In genomic region chr22:42844756-42845155, GRCh38 we compare ENCODE assay signal across 15 cellular contexts. TPM values are rescaled to one million over a fixed set of nuclear protein-coding genes. Genes with fewer than 3 reads are reported as not detected.
A peak's percentile ranks its signal among the peaks of the same experiment; 100 is the strongest.
DNase-seq lines count a peak whose midpoint lies in the region; ATAC-seq and TF ChIP-seq lines count a peak whose summit lies in the region.
"Had no signal": no experiment of that assay in that cellular context is flagged by ENCODE, and none has a peak within 500 bp of the region (broad histone marks: within the 10 kb centered on the region; RNA-seq: fewer than 3 reads in every experiment).

No MANE protein-coding gene starts in this region.

- no peaks in the 10 kb centered on the region for H3K27me3 Mint-ChIP-seq in activated T-helper 1 cell treated with anti-CD3 and anti-CD28 coated beads, Interleukin-12 subunit alpha, Interleukin-12 subunit beta, Interleukin-2, Interleukin-4 antibody, amounts not matched to agents 30 ng/mL and 10 ng/mL and 1 ng/mL, durations not matched to agents 14 hours and 24 hours and 36 hours (ENCODE audit: insufficient read depth)
- H3K27me3 Mint-ChIP-seq: effector memory CD8-positive, alpha-beta T cell; memory B cell had no signal

- H3K9me3 ChIP-seq in mucosa of descending colon, result no peaks in the 10 kb centered on the region
- H3K9me3 ChIP-seq: SK-N-SH had no signal

- DNase-seq in LNCaP clone FGC (ENCODE audit: low read depth), result peak; percentile 87
- peak; percentile 30 to 48 for DNase-seq in cardiac fibroblast (ENCODE audit: low read depth in 2 of 2)
- DNase-seq in mucosa of descending colon, result no peak
- DNase-seq in RPMI8226, result no peak
- no peak for DNase-seq in activated T-helper 1 cell treated with anti-CD3 and anti-CD28 coated beads, Interleukin-12 subunit alpha, Interleukin-12 subunit beta, Interleukin-2, Interleukin-4 antibody, amounts not matched to agents 30 ng/mL and 10 ng/mL and 1 ng/mL, durations not matched to agents 14 hours and 24 hours and 36 hours (ENCODE audit: low spot score)
- DNase-seq: effector memory CD8-positive, alpha-beta T cell; NCI-H2081; occipital lobe; SK-N-SH had no signal

- H3K36me3 ChIP-seq in mucosa of descending colon (ENCODE audit: low read depth), result no peaks in the 10 kb centered on the region

- peaks cover 42% of the 10 kb centered on the region for H3K36me3 Mint-ChIP-seq in activated T-helper 1 cell treated with anti-CD3 and anti-CD28 coated beads, Interleukin-12 subunit alpha, Interleukin-12 subunit beta, Interleukin-2, Interleukin-4 antibody, amounts not matched to agents 30 ng/mL and 10 ng/mL and 1 ng/mL, durations not matched to agents 14 hours and 24 hours and 36 hours (ENCODE audit: low read depth)

- peak overlapping the region; percentile 79 for H3K27ac ChIP-seq in C4-2B
- H3K27ac ChIP-seq: KMS-11 had no signal

- intact Hi-C loops in mucosa of descending colon (cut with DNase I, micrococcal nuclease), result no loop called here
- intact Hi-C loops in activated T-helper 1 cell treated with anti-CD3 and anti-CD28 coated beads, Interleukin-12 subunit alpha, Interleukin-12 subunit beta, Interleukin-2, Interleukin-4 antibody, amounts not matched to agents 30 ng/mL and 10 ng/mL and 1 ng/mL, durations not matched to agents 14 hours and 24 hours and 36 hours (cut with micrococcal nuclease), result no loop called here

- no peak overlapping the region for H3K27ac Mint-ChIP-seq in activated T-helper 1 cell treated with anti-CD3 and anti-CD28 coated beads, Interleukin-12 subunit alpha, Interleukin-12 subunit beta, Interleukin-2, Interleukin-4 antibody, amounts not matched to agents 30 ng/mL and 10 ng/mL and 1 ng/mL, durations not matched to agents 14 hours and 24 hours and 36 hours
- H3K27ac Mint-ChIP-seq: memory B cell, WTC11 had no signal

- H3K4me3 ChIP-seq in LNCaP clone FGC (ENCODE audit: low read depth, low read length) (no peak overlapping the region), cardiac fibroblast (replicated peaks in 1 of 2; ENCODE audit: low read depth in 2 of 2, low read length in 2 of 2) (no peak overlapping the region), mucosa of descending colon (no peak overlapping the region)

- TF ChIP-seq CTCF in C4-2B (conservative IDR thresholded peaks at IDR 0.05), result no peak
- TF ChIP-seq CTCF in LNCaP clone FGC (IDR thresholded peaks at IDR 0.05; ENCODE audit: control insufficient read depth, extremely low read depth, insufficient read depth), result no peak
- no peak for TF ChIP-seq CTCF in cardiac fibroblast (IDR thresholded peaks at IDR 0.05; ENCODE audit: low read depth, low read length)
- no peak for TF ChIP-seq CTCF in mucosa of descending colon (IDR thresholded peaks at IDR 0.05)

- H3K4me1 ChIP-seq in mucosa of descending colon (ENCODE audit: low read depth), result peaks cover 21% of the 10 kb centered on the region

- peaks cover 23% of the 10 kb centered on the region for H3K4me1 Mint-ChIP-seq in activated T-helper 1 cell treated with anti-CD3 and anti-CD28 coated beads, Interleukin-12 subunit alpha, Interleukin-12 subunit beta, Interleukin-2, Interleukin-4 antibody, amounts not matched to agents 30 ng/mL and 10 ng/mL and 1 ng/mL, durations not matched to agents 14 hours and 24 hours and 36 hours (ENCODE audit: low read depth)
- H3K4me1 Mint-ChIP-seq: WTC11 had no signal

- H3K4me3 Mint-ChIP-seq in activated T-helper 1 cell treated with anti-CD3 and anti-CD28 coated beads, Interleukin-12 subunit alpha, Interleukin-12 subunit beta, Interleukin-2, Interleukin-4 antibody, amounts not matched to agents 30 ng/mL and 10 ng/mL and 1 ng/mL, durations not matched to agents 14 hours and 24 hours and 36 hours, result no peak overlapping the region
- H3K4me3 Mint-ChIP-seq: memory B cell, WTC11 had no signal

- ATAC-seq in mucosa of descending colon (peak; percentile 91), HG02981 (IDR thresholded peaks at IDR 0.05; ENCODE audit: unreplicated experiment) (no peak), GM21717 (IDR thresholded peaks at IDR 0.05; ENCODE audit: unreplicated experiment) (no peak)
- ATAC-seq: effector memory CD8-positive, alpha-beta T cell; WTC11 had no signal

- no peaks in the 10 kb centered on the region for H3K9me3 Mint-ChIP-seq in activated T-helper 1 cell treated with anti-CD3 and anti-CD28 coated beads, Interleukin-12 subunit alpha, Interleukin-12 subunit beta, Interleukin-2, Interleukin-4 antibody, amounts not matched to agents 30 ng/mL and 10 ng/mL and 1 ng/mL, durations not matched to agents 14 hours and 24 hours and 36 hours
- H3K9me3 Mint-ChIP-seq: effector memory CD8-positive, alpha-beta T cell; memory B cell; WTC11 had no signal

RNA-seq across cellular contexts. Expression of gene ARFGAP3, which starts 12.3 kb away (rescaled TPM):
- 10 to 100 TPM; 20.0 to 41.3 (median 34.3) TPM for total RNA-seq in mucosa of descending colon
- total RNA-seq in activated T-helper 1 cell treated with anti-CD3 and anti-CD28 coated beads, Interleukin-12 subunit alpha, Interleukin-12 subunit beta, Interleukin-2, Interleukin-4 antibody, amounts not matched to agents 30 ng/mL and 10 ng/mL and 1 ng/mL, durations not matched to agents 14 hours and 24 hours and 36 hours, result 38.0 and 42.3 TPM in 2 replicates

Comparison
In these comparisons a context has a peak if more than half of its experiments do, and no peak if none do; other contexts are left out.
1. DNase-seq: peak in LNCaP clone FGC (single experiment) and cardiac fibroblast (2 of 2); none in mucosa of descending colon (0 of 3), RPMI8226 (single experiment) and activated T-helper 1 cell treated with anti-CD3 and anti-CD28 coated beads, Interleukin-12 subunit alpha, Interleukin-12 subunit beta, Interleukin-2, Interleukin-4 antibody, amounts not matched to agents 30 ng/mL and 10 ng/mL and 1 ng/mL, durations not matched to agents 14 hours and 24 hours and 36 hours (single experiment).